In genomic region chr6:163414367-163415175, GRCh38 we compare ENCODE assay signal across 8 cellular contexts. TPM values are rescaled to one million over a fixed set of nuclear protein-coding genes. Genes with fewer than 3 reads are reported as not detected.
DNase-seq lines count a peak whose midpoint lies in the region; ATAC-seq, FAIRE-seq and TF ChIP-seq lines count a peak whose summit lies in the region.

Gene QKI (plus strand): TSS chr6:163414718. CDS start chr6:163415194, 476 bp downstream.

- H3K9me3 Mint-ChIP-seq in activated naive CD8-positive, alpha-beta T cell treated with anti-CD3 and anti-CD28 coated beads, Interleukin-2, amount 50 U/mL, for 24 hours: no peaks in the 10 kb centered on the region
- H3K9me3 Mint-ChIP-seq in progenitor cell of endocrine pancreas (ENCODE audit: low read depth): peaks cover 3% of the 10 kb centered on the region

- H3K9ac ChIP-seq in HUES64 (ENCODE audit: low read depth, low read length): peak within 1 kb of the TSS; percentile 88

- no peak for TF ChIP-seq CTCF in D721Med (IDR thresholded peaks at IDR 0.05; ENCODE audit: insufficient read depth, missing control alignments)
- no peak for TF ChIP-seq CTCF in heart right ventricle (IDR thresholded peaks at IDR 0.05)
- TF ChIP-seq CTCF in progenitor cell of endocrine pancreas (IDR thresholded peaks at IDR 0.05; ENCODE audit: unreplicated experiment): no peak
- peak in 1 of 6 experiments; percentile 22 for TF ChIP-seq CTCF in upper lobe of left lung (IDR thresholded peaks at IDR 0.05)

- H3K36me3 Mint-ChIP-seq in activated naive CD8-positive, alpha-beta T cell treated with anti-CD3 and anti-CD28 coated beads, Interleukin-2, amount 50 U/mL, for 24 hours (ENCODE audit: low read depth): no peaks in the 10 kb centered on the region
- H3K36me3 Mint-ChIP-seq in progenitor cell of endocrine pancreas (ENCODE audit: insufficient read depth): peaks cover 3% of the 10 kb centered on the region

- FAIRE-seq in D721Med (lab: Jason Lieb, UNC): no peak

- H3K27me3 ChIP-seq in HUES64 (ENCODE audit: insufficient read depth, low read length) (no peaks in the 10 kb centered on the region), heart right ventricle (no peaks in the 10 kb centered on the region), upper lobe of left lung (no peaks in the 10 kb centered on the region)

- peak within 1 kb of the TSS; percentile 97 for H3K4me3 ChIP-seq in HUES64 (ENCODE audit: low read length)
- peak within 1 kb of the TSS; percentile 77 to 93 (median 89) for H3K4me3 ChIP-seq in heart right ventricle
- peak within 1 kb of the TSS; percentile 66 to 93 (median 86) for H3K4me3 ChIP-seq in upper lobe of left lung

- DNase-seq in D721Med (ENCODE audit: insufficient read length, low spot score) (peak; percentile 23), SW480 (ENCODE audit: low spot score) (peak; percentile 50), heart right ventricle (peak; percentile 89 to 90), progenitor cell of endocrine pancreas (ENCODE audit: low spot score, unreplicated experiment) (peak; percentile 51), upper lobe of left lung (peak; percentile 89 to 96)
- DNase-seq in activated naive CD8-positive, alpha-beta T cell treated with anti-CD3 and anti-CD28 coated beads, Interleukin-2, amount 50 U/mL, for 24 hours: peak; percentile 79

- peak within 1 kb of the TSS; percentile 95 for H3K27ac ChIP-seq in HUES64 (ENCODE audit: low read depth, low read length)
- H3K27ac ChIP-seq in heart right ventricle: peak within 1 kb of the TSS; percentile 98 to 100 (median 100)
- peak within 1 kb of the TSS; percentile 97 to 100 (median 100) for H3K27ac ChIP-seq in upper lobe of left lung

- intact Hi-C loops in heart right ventricle (cut with DNase I): loop anchor here in 9 of 10 donors (1.0 to 10.0 kb wide), 17 partner anchors 57 to 1510 kb away; no protein-coding TSS in a partner anchor

- H3K9me3 ChIP-seq in HUES64 (ENCODE audit: insufficient read depth, low read depth, low read length) (no peaks in the 10 kb centered on the region), heart right ventricle (no peaks in the 10 kb centered on the region), upper lobe of left lung (no peaks in the 10 kb centered on the region)

- peaks cover 36% of the 10 kb centered on the region for H3K4me1 ChIP-seq in HUES64 (ENCODE audit: insufficient read depth, low read length)
- H3K4me1 ChIP-seq in heart right ventricle: peaks cover 0 to 39% (median 16%) of the 10 kb centered on the region in 9 donors
- peaks cover 13 to 26% (median 18%) of the 10 kb centered on the region in 4 donors for H3K4me1 ChIP-seq in upper lobe of left lung

- peak; percentile 33 for ATAC-seq in GM21381 (IDR thresholded peaks at IDR 0.05; ENCODE audit: unreplicated experiment)
- ATAC-seq in activated naive CD8-positive, alpha-beta T cell treated with anti-CD3 and anti-CD28 coated beads, Interleukin-2, amount 50 U/mL, for 24 hours: peak; percentile 71
- ATAC-seq in heart right ventricle: peak; percentile 22 to 58 (median 48)
- peak; percentile 8 to 57 for ATAC-seq in upper lobe of left lung (ENCODE audit: low FRiP score in 2 of 2)

- H3K4me1 Mint-ChIP-seq in activated naive CD8-positive, alpha-beta T cell treated with anti-CD3 and anti-CD28 coated beads, Interleukin-2, amount 50 U/mL, for 24 hours: peaks cover 42% of the 10 kb centered on the region
- H3K4me1 Mint-ChIP-seq in progenitor cell of endocrine pancreas (ENCODE audit: low read depth): peaks cover 31% of the 10 kb centered on the region

- H3K27me3 Mint-ChIP-seq in activated naive CD8-positive, alpha-beta T cell treated with anti-CD3 and anti-CD28 coated beads, Interleukin-2, amount 50 U/mL, for 24 hours: peaks cover 3% of the 10 kb centered on the region
- no peaks in the 10 kb centered on the region for H3K27me3 Mint-ChIP-seq in progenitor cell of endocrine pancreas

- WGBS in HUES64: under 1% methylated on average over 136 of the region's 141 CpGs
- WGBS in heart right ventricle, 2 donors: 0% methylated on average over 23 to 131 of the region's 141 CpGs
- WGBS in upper lobe of left lung, 2 donors: 1% methylated on average over 40 of the region's 141 CpGs; no CpG with 5 or more reads in 1 of the 2 donors

- peak in 1 of 4 donors; percentile 51 for TF ChIP-seq EP300 in upper lobe of left lung (IDR thresholded peaks at IDR 0.05)

- TF ChIP-seq POLR2A in upper lobe of left lung (IDR thresholded peaks at IDR 0.05): peak in 3 of 4 donors; percentile 74 to 91 (median 74)

- peak within 1 kb of the TSS; percentile 83 for H3K27ac Mint-ChIP-seq in activated naive CD8-positive, alpha-beta T cell treated with anti-CD3 and anti-CD28 coated beads, Interleukin-2, amount 50 U/mL, for 24 hours
- H3K27ac Mint-ChIP-seq in progenitor cell of endocrine pancreas: peak within 1 kb of the TSS; percentile 93

- H3K4me3 Mint-ChIP-seq in activated naive CD8-positive, alpha-beta T cell treated with anti-CD3 and anti-CD28 coated beads, Interleukin-2, amount 50 U/mL, for 24 hours: peak within 1 kb of the TSS; percentile 90
- H3K4me3 Mint-ChIP-seq in progenitor cell of endocrine pancreas (ENCODE audit: low read depth): peak within 1 kb of the TSS; percentile 82

- H3K36me3 ChIP-seq in HUES64 (ENCODE audit: insufficient read depth, low read length): no peaks in the 10 kb centered on the region
- H3K36me3 ChIP-seq in heart right ventricle: no peaks in the 10 kb centered on the region
- H3K36me3 ChIP-seq in upper lobe of left lung: no peaks in the 10 kb centered on the region

RNA-seq across cellular contexts. Expression of gene QKI, which starts in this region (rescaled TPM):
- 133 TPM for polyA plus RNA-seq in HUES64 (2013, experiment 1 of 2)
- 152 TPM for polyA plus RNA-seq in HUES64 (2013, experiment 2 of 2)
- total RNA-seq in heart right ventricle (100 to 1,000 TPM; 386 to 551 (median 505) TPM), progenitor cell of endocrine pancreas (88.4 and 97.3 TPM in 2 replicates), upper lobe of left lung (100 to 1,000 TPM; 181 to 273 (median 226) TPM)
- polyA plus RNA-seq in heart right ventricle: 10 to 100 TPM; 74.7 to 86.2 TPM

Comparison
In these comparisons a context has a peak if more than half of its experiments do, and no peak if none do; other contexts are left out.
1. Peak in every context shown above with its lines: DNase-seq, ATAC-seq, H3K4me3 ChIP-seq and H3K27ac ChIP-seq.
2. DNase-seq: peak in every context shown above with its lines; median percentile 92 in upper lobe of left lung; 90 in heart right ventricle; 79 in activated naive CD8-positive, alpha-beta T cell treated with anti-CD3 and anti-CD28 coated beads, Interleukin-2, amount 50 U/mL, for 24 hours; 51 in progenitor cell of endocrine pancreas; 50 in SW480; 23 in D721Med.